ENCODE assay signal across 18 cellular contexts in the genomic region with DNA sequence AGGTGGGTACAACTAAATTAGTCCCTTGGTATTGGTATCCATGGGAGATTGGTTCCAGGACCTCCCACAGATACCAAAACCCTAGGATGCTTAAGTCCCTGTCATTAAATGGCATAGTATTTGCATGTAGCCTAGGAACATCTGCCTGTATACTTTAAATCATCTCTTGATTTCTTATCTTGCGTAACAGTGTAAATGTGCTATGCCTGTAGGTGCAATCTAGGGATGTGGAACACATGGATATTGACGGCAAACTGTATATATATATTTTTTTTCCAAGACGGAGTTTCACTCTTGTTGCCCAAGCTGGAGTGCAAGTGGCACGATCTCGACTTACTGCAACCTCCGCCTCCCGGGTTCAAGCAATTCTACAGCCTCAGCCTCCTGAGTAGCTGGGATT. TPM values are rescaled to one million over a fixed set of nuclear protein-coding genes. Genes with fewer than 3 reads are reported as not detected.
DNase-seq lines count a peak whose midpoint lies in the region; ATAC-seq, FAIRE-seq and TF ChIP-seq lines count a peak whose summit lies in the region.
"Had no signal": no experiment of that assay in that cellular context is flagged by ENCODE, and none has a peak within 500 bp of the region (broad histone marks: within the 10 kb centered on the region; RNA-seq: fewer than 3 reads in every experiment).

No MANE protein-coding gene starts in this region.

- H3K18ac ChIP-seq in H1 (ENCODE audit: extremely low read depth, low read length) = no peak overlapping the region

- DNase-seq in activated T-cell treated with anti-CD3 and anti-CD28 coated beads, Interleukin-2, amount 50 U/mL, for 24 hours = no peak
- no peak for DNase-seq in activated T-cell treated with anti-CD3 and anti-CD28 coated beads, Interleukin-2, amount 50 U/mL, for 4 hours
- DNase-seq in MM.1S (no peak), H1 (ENCODE audit: low read depth in 1 of 2, low spot score in 2 of 2) (no peak), testis (no peak), NCI-H748 (lab: John Stamatoyannopoulos, UW; ENCODE audit: unreplicated experiment) (no peak), nephron progenitor cell (no peak)
- DNase-seq in stimulated activated naive B cell treated with anti-CD40 and anti-IgM and Interleukin-4, amounts not matched to agents 10 μg/mL and 1 μg/mL and 100 μg/mL, for 72 hours = no peak
- DNase-seq: activated CD4-positive, alpha-beta T cell treated with anti-CD3 and anti-CD28 coated beads for 4 hours; aorta; NCI-H1105; NCI-H226; pancreas; spleen had no signal

- H3K9me2 ChIP-seq in MM.1S (replicated peaks; ENCODE audit: insufficient read depth, low read length) = no peaks in the 10 kb centered on the region

- 85% methylated on average over 7 of the region's 7 CpGs; no CpG with 5 or more reads in 1 of the 2 experiments for WGBS in H1 (ENCODE audit: extremely low coverage in 1 of 2, insufficient coverage in 1 of 2, insufficient read length in 1 of 2, insufficient replicate concordance in 2 of 2, low coverage in 1 of 2, low lambda C conversion rate in 2 of 2, missing lambda C conversion rate in 1 of 2), 2 experiments
- WGBS in testis, 2 donors = 85 to 94% methylated on average over 7 of the region's 7 CpGs

- POLR2A ChIA-PET in H1 (lab: Charles Lee; ENCODE audit: partially characterized antibody) = interaction anchor here (1.5 to 49.0 kb wide), 4 partner anchors 2 to 65 kb away, joined by 4 to 1221 read pairs (median 622); partner anchors contain the start of genes KNTC1, RSRC2 and ZCCHC8

- ATAC-seq in activated T-cell treated with anti-CD3 and anti-CD28 coated beads, Interleukin-2, amount 50 U/mL, for 4 hours = no peak
- no peak for ATAC-seq in stimulated activated naive B cell treated with anti-CD40 and anti-IgM and Interleukin-4, amounts not matched to agents 10 μg/mL and 1 μg/mL and 100 μg/mL, for 72 hours (replicated peaks)
- ATAC-seq: pancreas had no signal

- H3K36me3 ChIP-seq in MM.1S (replicated peaks; ENCODE audit: insufficient read depth, low read length) = no peaks in the 10 kb centered on the region
- H3K36me3 ChIP-seq in H1 (ENCODE audit: control insufficient read depth in 2 of 4, insufficient read depth in 4 of 4, low read length in 3 of 4) = peaks cover 0 to 37% (median 14%) of the 10 kb centered on the region in 4 experiments; a peak in 4 of 8 replicates
- no peaks in the 10 kb centered on the region for H3K36me3 ChIP-seq in testis (ENCODE audit: low read depth, missing control alignments)
- H3K36me3 ChIP-seq: pancreas had no signal

- H3K4ac ChIP-seq in H1 (replicated peaks; ENCODE audit: insufficient read length, low read depth, low read length) = no peak overlapping the region

- H3K9ac ChIP-seq in MM.1S (ENCODE audit: low read length) (peak overlapping the region; percentile 82; the same call in 1 of the 2 replicates), H1 (replicated peaks in 1 of 4; ENCODE audit: extremely low read depth in 1 of 4, low read depth in 3 of 4, low read length in 3 of 4) (no peak overlapping the region)

- H3K9me3 Mint-ChIP-seq in activated T-cell treated with anti-CD3 and anti-CD28 coated beads, Interleukin-2, amount 50 U/mL, for 24 hours = no peaks in the 10 kb centered on the region
- no peaks in the 10 kb centered on the region for H3K9me3 Mint-ChIP-seq in activated T-cell treated with anti-CD3 and anti-CD28 coated beads, Interleukin-2, amount 50 U/mL, for 4 hours
- no peaks in the 10 kb centered on the region for H3K9me3 Mint-ChIP-seq in stimulated activated naive B cell treated with anti-CD40 and anti-IgM and Interleukin-4, amounts not matched to agents 10 μg/mL and 1 μg/mL and 100 μg/mL, for 72 hours
- H3K9me3 Mint-ChIP-seq in nephron progenitor cell = no peaks in the 10 kb centered on the region
- H3K9me3 Mint-ChIP-seq: activated T-helper 1 cell treated with anti-CD3 and anti-CD28 coated beads, Interleukin-12 subunit alpha, Interleukin-12 subunit beta, Interleukin-2, Interleukin-4 antibody, amounts not matched to agents 30 ng/mL and 10 ng/mL and 1 ng/mL, durations not matched to agents 14 hours and 24 hours and 36 hours; memory B cell; T-helper 1 cell treated with Interleukin-12 subunit alpha and Interleukin-12 subunit beta and Interleukin-4 antibody, amounts not matched to agents 30 μg/mL and 1 μg/mL, for 36 hours had no signal

- peaks cover 21% of the 10 kb centered on the region for H3K4me1 Mint-ChIP-seq in activated T-cell treated with anti-CD3 and anti-CD28 coated beads, Interleukin-2, amount 50 U/mL, for 24 hours (ENCODE audit: low read depth)
- peaks cover 11% of the 10 kb centered on the region for H3K4me1 Mint-ChIP-seq in activated T-cell treated with anti-CD3 and anti-CD28 coated beads, Interleukin-2, amount 50 U/mL, for 4 hours (ENCODE audit: low read depth)
- H3K4me1 Mint-ChIP-seq in stimulated activated naive B cell treated with anti-CD40 and anti-IgM and Interleukin-4, amounts not matched to agents 10 μg/mL and 1 μg/mL and 100 μg/mL, for 72 hours = peaks cover 12 to 20% of the 10 kb centered on the region in 2 donors
- peaks cover 9% of the 10 kb centered on the region for H3K4me1 Mint-ChIP-seq in nephron progenitor cell

- peaks cover 10% of the 10 kb centered on the region for H3K23me2 ChIP-seq in H1 (ENCODE audit: low read depth, low read length)

- H3K56ac ChIP-seq in H1 (replicated peaks; ENCODE audit: insufficient read length, low read depth, low read length) = no peak overlapping the region

- H3K27ac ChIP-seq in MM.1S (ENCODE audit: low read length) (no peak overlapping the region), H1 (ENCODE audit: low read depth, low read length) (no peak overlapping the region), testis (no peak overlapping the region)
- H3K27ac ChIP-seq: pancreas had no signal

- no peak overlapping the region for H2BK12ac ChIP-seq in H1 (ENCODE audit: low read depth, low read length)

- no peak for TF ChIP-seq EP300 in H1 (IDR thresholded peaks at IDR 0.05; ENCODE audit: borderline replicate concordance in 1 of 2, low read depth in 2 of 2, low read length in 2 of 2)

- H4K20me1 ChIP-seq in MM.1S (ENCODE audit: insufficient read depth, low read length) (peaks cover 6% of the 10 kb centered on the region; the same call in 1 of the 2 replicates), H1 (replicated peaks in 1 of 2; ENCODE audit: control insufficient read depth in 1 of 2, insufficient read depth in 2 of 2, low read length in 2 of 2) (peaks cover 0 to 10% of the 10 kb centered on the region in 2 experiments)

- H2AFZ ChIP-seq in MM.1S (ENCODE audit: low read length) = no peak overlapping the region
- no peak overlapping the region for H2AFZ ChIP-seq in H1 (ENCODE audit: low read length)

- no peak overlapping the region for H3K4me3 Mint-ChIP-seq in activated T-cell treated with anti-CD3 and anti-CD28 coated beads, Interleukin-2, amount 50 U/mL, for 24 hours
- no peak overlapping the region for H3K4me3 Mint-ChIP-seq in activated T-cell treated with anti-CD3 and anti-CD28 coated beads, Interleukin-2, amount 50 U/mL, for 4 hours
- peak overlapping the region; percentile 10 to 46 for H3K4me3 Mint-ChIP-seq in stimulated activated naive B cell treated with anti-CD40 and anti-IgM and Interleukin-4, amounts not matched to agents 10 μg/mL and 1 μg/mL and 100 μg/mL, for 72 hours
- H3K4me3 Mint-ChIP-seq in nephron progenitor cell = no peak overlapping the region
- H3K4me3 Mint-ChIP-seq: activated T-helper 1 cell treated with anti-CD3 and anti-CD28 coated beads, Interleukin-12 subunit alpha, Interleukin-12 subunit beta, Interleukin-2, Interleukin-4 antibody, amounts not matched to agents 30 ng/mL and 10 ng/mL and 1 ng/mL, durations not matched to agents 14 hours and 24 hours and 36 hours; memory B cell; T-helper 1 cell treated with Interleukin-12 subunit alpha and Interleukin-12 subunit beta and Interleukin-4 antibody, amounts not matched to agents 30 μg/mL and 1 μg/mL, for 36 hours had no signal

- no peak overlapping the region for H3K14ac ChIP-seq in H1 (ENCODE audit: insufficient read length)

- CTCF ChIA-PET in H1 (lab: Charles Lee; ENCODE audit: partially characterized antibody) = no interaction called here

- peak overlapping the region; percentile 40 for H3K27ac Mint-ChIP-seq in activated T-cell treated with anti-CD3 and anti-CD28 coated beads, Interleukin-2, amount 50 U/mL, for 24 hours
- no peak overlapping the region for H3K27ac Mint-ChIP-seq in stimulated activated naive B cell treated with anti-CD40 and anti-IgM and Interleukin-4, amounts not matched to agents 10 μg/mL and 1 μg/mL and 100 μg/mL, for 72 hours
- H3K27ac Mint-ChIP-seq in nephron progenitor cell = no peak overlapping the region
- H3K27ac Mint-ChIP-seq: activated T-helper 1 cell treated with anti-CD3 and anti-CD28 coated beads, Interleukin-12 subunit alpha, Interleukin-12 subunit beta, Interleukin-2, Interleukin-4 antibody, amounts not matched to agents 30 ng/mL and 10 ng/mL and 1 ng/mL, durations not matched to agents 14 hours and 24 hours and 36 hours; memory B cell; T-helper 1 cell treated with Interleukin-12 subunit alpha and Interleukin-12 subunit beta and Interleukin-4 antibody, amounts not matched to agents 30 μg/mL and 1 μg/mL, for 36 hours had no signal

- no peak overlapping the region for H2AK5ac ChIP-seq in H1 (ENCODE audit: low read depth, low read length)

- H2BK15ac ChIP-seq in H1 (ENCODE audit: low read length) = no peak overlapping the region

- H3K23ac ChIP-seq in H1 (ENCODE audit: insufficient read length) = no peak overlapping the region

- peaks cover 45% of the 10 kb centered on the region for H3K36me3 Mint-ChIP-seq in activated T-cell treated with anti-CD3 and anti-CD28 coated beads, Interleukin-2, amount 50 U/mL, for 24 hours (ENCODE audit: low read depth)
- peaks cover 25% of the 10 kb centered on the region for H3K36me3 Mint-ChIP-seq in activated T-cell treated with anti-CD3 and anti-CD28 coated beads, Interleukin-2, amount 50 U/mL, for 4 hours (ENCODE audit: insufficient read depth)
- peaks cover 6 to 21% of the 10 kb centered on the region in 2 donors for H3K36me3 Mint-ChIP-seq in stimulated activated naive B cell treated with anti-CD40 and anti-IgM and Interleukin-4, amounts not matched to agents 10 μg/mL and 1 μg/mL and 100 μg/mL, for 72 hours
- peaks cover 28% of the 10 kb centered on the region for H3K36me3 Mint-ChIP-seq in nephron progenitor cell (ENCODE audit: low read depth)

- H4K5ac ChIP-seq in H1 (ENCODE audit: insufficient read length, low read depth, low read length) = no peak overlapping the region

- H2BK120ac ChIP-seq in H1 (replicated peaks; ENCODE audit: low read depth, low read length) = no peak overlapping the region

- no peak for TF ChIP-seq RAD21 in H1 (IDR thresholded peaks at IDR 0.05 in 1 of 2, conservative IDR thresholded peaks at IDR 0.05 in 1 of 2; ENCODE audit: low read depth in 2 of 2, low read length in 2 of 2)

- intact Hi-C loops in testis (cut with DNase I; ENCODE audit: low total_unique reads) = no loop called here

- H3F3A ChIP-seq in MM.1S (ENCODE audit: insufficient read depth, low read length) = no peaks in the 10 kb centered on the region

- peaks cover 78% of the 10 kb centered on the region for H3K79me2 ChIP-seq in MM.1S (ENCODE audit: low read length)
- peaks cover 36 to 83% of the 10 kb centered on the region in 2 experiments for H3K79me2 ChIP-seq in H1 (ENCODE audit: control insufficient read depth in 1 of 2, insufficient read depth in 2 of 2, low read length in 2 of 2)

- H3K4me2 ChIP-seq in MM.1S (ENCODE audit: low read depth, low read length) (peak overlapping the region; percentile 59), H1 (ENCODE audit: insufficient read depth in 1 of 2, low read depth in 2 of 2, low read length in 2 of 2) (peak overlapping the region; percentile 82 to 93; a peak in 3 of 4 replicates)

- no peaks in the 10 kb centered on the region for H3K27me3 ChIP-seq in MM.1S (replicated peaks; ENCODE audit: insufficient read depth, low read length)
- no peaks in the 10 kb centered on the region for H3K27me3 ChIP-seq in H1 (replicated peaks in 1 of 4; ENCODE audit: control insufficient read depth in 3 of 4, extremely low read depth in 1 of 4, insufficient read depth in 3 of 4, low read length in 3 of 4)
- H3K27me3 ChIP-seq in testis = no peaks in the 10 kb centered on the region
- H3K27me3 ChIP-seq: pancreas, spleen had no signal

- TF ChIP-seq CTCF in MM.1S (IDR thresholded peaks at IDR 0.05; ENCODE audit: low read length) (no peak), H1 (IDR thresholded peaks at IDR 0.05; ENCODE audit: control extremely low read depth in 1 of 3, insufficient read depth in 1 of 3, low read depth in 1 of 3, low read length in 3 of 3) (no peak), testis (IDR thresholded peaks at IDR 0.05) (no peak), nephron progenitor cell (IDR thresholded peaks at IDR 0.05) (no peak)

- H3K9me3 ChIP-seq in MM.1S (replicated peaks; ENCODE audit: insufficient read depth, low read length) (no peaks in the 10 kb centered on the region), H1 (ENCODE audit: insufficient read depth in 2 of 2, low read depth in 1 of 2, low read length in 1 of 2) (no peaks in the 10 kb centered on the region), testis (no peaks in the 10 kb centered on the region)
- H3K9me3 ChIP-seq: pancreas, spleen had no signal

- H4K8ac ChIP-seq in H1 (ENCODE audit: extremely low read depth, insufficient read depth, low read length) = no peak overlapping the region

- no peak overlapping the region for H2BK5ac ChIP-seq in H1 (ENCODE audit: low read depth, low read length)

- peaks cover 3% of the 10 kb centered on the region; the same call in 1 of the 2 replicates for H3K79me1 ChIP-seq in H1 (ENCODE audit: low read depth, low read length)

- H3K4me3 ChIP-seq in MM.1S (ENCODE audit: low read length) (peak overlapping the region; percentile 83), H1 (ENCODE audit: extremely low read depth in 1 of 4, insufficient read depth in 2 of 4, low read depth in 3 of 4, low read length in 4 of 4) (peak overlapping the region in 2 of 4 experiments; percentile 90 to 96; a peak in 3 of 8 replicates), testis (no peak overlapping the region)

- H4K91ac ChIP-seq in H1 (replicated peaks; ENCODE audit: insufficient read length, low read length) = no peak overlapping the region

- no peaks in the 10 kb centered on the region for H3K27me3 Mint-ChIP-seq in activated T-cell treated with anti-CD3 and anti-CD28 coated beads, Interleukin-2, amount 50 U/mL, for 24 hours
- no peaks in the 10 kb centered on the region for H3K27me3 Mint-ChIP-seq in activated T-cell treated with anti-CD3 and anti-CD28 coated beads, Interleukin-2, amount 50 U/mL, for 4 hours (ENCODE audit: low read depth)
- no peaks in the 10 kb centered on the region for H3K27me3 Mint-ChIP-seq in stimulated activated naive B cell treated with anti-CD40 and anti-IgM and Interleukin-4, amounts not matched to agents 10 μg/mL and 1 μg/mL and 100 μg/mL, for 72 hours
- H3K27me3 Mint-ChIP-seq in nephron progenitor cell (ENCODE audit: low read depth, poor library complexity) = no peaks in the 10 kb centered on the region
- H3K27me3 Mint-ChIP-seq: memory B cell had no signal

- no peak overlapping the region for H2BK20ac ChIP-seq in H1 (ENCODE audit: low read length)

- FAIRE-seq in H1 (lab: Jason Lieb, UNC) = no peak
- FAIRE-seq: pancreas, RCC 7860 had no signal

- H3K4me1 ChIP-seq in MM.1S (ENCODE audit: low read length) (peaks cover 5% of the 10 kb centered on the region; the same call in 1 of the 2 replicates), H1 (replicated peaks in 1 of 4; ENCODE audit: control insufficient read depth in 3 of 4, insufficient read depth in 4 of 4, low read length in 3 of 4) (no peaks in the 10 kb centered on the region; a peak in 4 of 7 replicates), testis (peaks cover 9% of the 10 kb centered on the region)

- no peak for TF ChIP-seq POLR2A in H1 (IDR thresholded peaks at IDR 0.05; ENCODE audit: control extremely low read depth in 1 of 2, low read depth in 2 of 2, low read length in 2 of 2)
- TF ChIP-seq POLR2A in testis (IDR thresholded peaks at IDR 0.05) = no peak

RNA-seq across cellular contexts. Expression of gene KNTC1, which starts 1.5 kb away (rescaled TPM):
- 10 to 100 TPM; 54.7 to 62.7 (median 57.8) TPM for total RNA-seq in activated T-cell treated with anti-CD3 and anti-CD28 coated beads, Interleukin-2, amount 50 U/mL, for 4 hours
- total RNA-seq in H1 (2021; fragmentation: NEBNext Ultra II Directional; extraction: Animal tissue kit (Norgen Biotek cat#: 25700)) = 66.6 and 80.2 TPM in 2 replicates
- polyA plus RNA-seq in H1 (2011; rRNA removed) (36.3 and 52.7 TPM in 2 replicates), testis (ENCODE audit: insufficient read depth, low read depth, low replicate concordance) (46.1 TPM)
- polyA plus RNA-seq in H1 (2011; cell fraction: cytosol; rRNA removed) = 50.3 TPM
- polyA plus RNA-seq in H1 (2011; cell fraction: nucleus; rRNA removed) = 134 TPM
- polyA plus RNA-seq in H1 (2012, experiment 1 of 2) = 46.9 to 62.1 TPM (median 56.5 TPM) in 4 replicates
- 2.7 TPM for polyA plus RNA-seq in H1 (2012, experiment 2 of 2)
- polyA plus RNA-seq in H1 (2013, experiment 1 of 2) = 100 TPM
- polyA plus RNA-seq in H1 (2013, experiment 2 of 2) = 90.1 TPM
- polyA minus RNA-seq in H1 (2011; rRNA and poly(A)+ RNA removed) = 106 and 133 TPM in 2 replicates
- polyA minus RNA-seq in H1 (2011; cell fraction: cytosol; rRNA and poly(A)+ RNA removed) = 45.5 TPM
- polyA minus RNA-seq in H1 (2011; cell fraction: nucleus; rRNA and poly(A)+ RNA removed) = 152 TPM
- total RNA-seq in testis = 100 to 1,000 TPM in 1 of 2 donors, 10 to 100 TPM in 1; 79.8 to 118 TPM

RNA-seq across cellular contexts. Expression of gene RSRC2, which starts 1.8 kb away (rescaled TPM):
- 10 to 100 TPM; 84.7 to 97.3 (median 90.7) TPM for total RNA-seq in activated T-cell treated with anti-CD3 and anti-CD28 coated beads, Interleukin-2, amount 50 U/mL, for 4 hours
- 71.4 and 72.8 TPM in 2 replicates for total RNA-seq in H1 (2021; fragmentation: NEBNext Ultra II Directional; extraction: Animal tissue kit (Norgen Biotek cat#: 25700))
- polyA plus RNA-seq in H1 (2011; rRNA removed) (8.6 and 15.9 TPM in 2 replicates), testis (ENCODE audit: insufficient read depth, low read depth, low replicate concordance) (50.7 TPM)
- 42.3 TPM for polyA plus RNA-seq in H1 (2011; cell fraction: cytosol; rRNA removed)
- 20.4 TPM for polyA plus RNA-seq in H1 (2011; cell fraction: nucleus; rRNA removed)
- polyA plus RNA-seq in H1 (2012, experiment 1 of 2) = 68.4 to 128 TPM (median 81.6 TPM) in 4 replicates
- polyA plus RNA-seq in H1 (2012, experiment 2 of 2) = 7.6 TPM
- 68.8 TPM for polyA plus RNA-seq in H1 (2013, experiment 1 of 2)
- 66.4 TPM for polyA plus RNA-seq in H1 (2013, experiment 2 of 2)
- 14.6 and 17.1 TPM in 2 replicates for polyA minus RNA-seq in H1 (2011; rRNA and poly(A)+ RNA removed)
- polyA minus RNA-seq in H1 (2011; cell fraction: cytosol; rRNA and poly(A)+ RNA removed) = 18.6 TPM
- polyA minus RNA-seq in H1 (2011; cell fraction: nucleus; rRNA and poly(A)+ RNA removed) = 56.0 TPM
- 100 to 1,000 TPM in 1 of 2 donors, 10 to 100 TPM in 1; 93.1 to 133 TPM for total RNA-seq in testis

RNA-seq across cellular contexts. Expression of gene ZCCHC8, which starts 27.9 kb away (rescaled TPM):
- 10 to 100 TPM; 27.2 to 33.5 (median 29.7) TPM for total RNA-seq in activated T-cell treated with anti-CD3 and anti-CD28 coated beads, Interleukin-2, amount 50 U/mL, for 4 hours
- 27.4 and 28.9 TPM in 2 replicates for total RNA-seq in H1 (2021; fragmentation: NEBNext Ultra II Directional; extraction: Animal tissue kit (Norgen Biotek cat#: 25700))
- polyA plus RNA-seq in H1 (2011; rRNA removed) = 12.1 and 13.8 TPM in 2 replicates
- polyA plus RNA-seq in H1 (2011; cell fraction: cytosol; rRNA removed) = 20.5 TPM
- polyA plus RNA-seq in H1 (2011; cell fraction: nucleus; rRNA removed) = 22.8 TPM
- polyA plus RNA-seq in H1 (2012, experiment 1 of 2) = 18.1 to 23.6 TPM (median 19.9 TPM) in 4 replicates
- polyA plus RNA-seq in H1 (2012, experiment 2 of 2) = 2.5 TPM
- polyA plus RNA-seq in H1 (2013, experiment 1 of 2) = 22.3 TPM
- 20.5 TPM for polyA plus RNA-seq in H1 (2013, experiment 2 of 2)
- polyA minus RNA-seq in H1 (2011; rRNA and poly(A)+ RNA removed) = 16.7 and 17.3 TPM in 2 replicates
- 12.0 TPM for polyA minus RNA-seq in H1 (2011; cell fraction: cytosol; rRNA and poly(A)+ RNA removed)
- 12.4 TPM for polyA minus RNA-seq in H1 (2011; cell fraction: nucleus; rRNA and poly(A)+ RNA removed)
- total RNA-seq in testis = 10 to 100 TPM; 25.6 to 38.3 TPM
- polyA plus RNA-seq in testis (ENCODE audit: insufficient read depth, low read depth, low replicate concordance) = 28.8 TPM

Comparison
In these comparisons a context has a peak if more than half of its experiments do, and no peak if none do; other contexts are left out.
1. H3K4me3 Mint-ChIP-seq: peak in stimulated activated naive B cell treated with anti-CD40 and anti-IgM and Interleukin-4, amounts not matched to agents 10 μg/mL and 1 μg/mL and 100 μg/mL, for 72 hours (2 of 2); none in activated T-cell treated with anti-CD3 and anti-CD28 coated beads, Interleukin-2, amount 50 U/mL, for 24 hours (single experiment), activated T-cell treated with anti-CD3 and anti-CD28 coated beads, Interleukin-2, amount 50 U/mL, for 4 hours (single experiment) and nephron progenitor cell (single experiment).